Comparison of ENCODE assay signal across 8 cellular contexts in genomic region chr20:25220021-25220730, GRCh38. TPM values are rescaled to one million over a fixed set of nuclear protein-coding genes. Genes with fewer than 3 reads are reported as not detected.
DNase-seq lines count a peak whose midpoint lies in the region; TF ChIP-seq lines count a peak whose summit lies in the region.
"Had no signal": no experiment of that assay in that cellular context is flagged by ENCODE, and none has a peak within 500 bp of the region (broad histone marks: within the 10 kb centered on the region; RNA-seq: fewer than 3 reads in every experiment).

No MANE protein-coding gene starts in this region.

- H3K27me3 Mint-ChIP-seq in Caco-2 (ENCODE audit: insufficient read depth, unreplicated experiment): no peaks in the 10 kb centered on the region
- no peaks in the 10 kb centered on the region for H3K27me3 Mint-ChIP-seq in neural crest cell (ENCODE audit: low read depth)

- no peak overlapping the region for H3K4me3 ChIP-seq in Caco-2 (ENCODE audit: low read depth, low read length)
- no peak overlapping the region for H3K4me3 ChIP-seq in H7 (ENCODE audit: insufficient read depth, low read depth, low read length)

- H3K27ac Mint-ChIP-seq in Caco-2 (ENCODE audit: unreplicated experiment): no peak overlapping the region
- no peak overlapping the region for H3K27ac Mint-ChIP-seq in neural crest cell (ENCODE audit: unreplicated experiment)
- H3K27ac Mint-ChIP-seq: activated T-cell treated with anti-CD3 and anti-CD28 coated beads, Interleukin-2, amount 50 U/mL, for 72 hours had no signal

- H3K4me1 Mint-ChIP-seq in Caco-2 (ENCODE audit: low read depth, unreplicated experiment): peaks cover 7% of the 10 kb centered on the region
- peaks cover 6% of the 10 kb centered on the region for H3K4me1 Mint-ChIP-seq in neural crest cell

- H3K4me1 ChIP-seq in Caco-2: peaks cover 3% of the 10 kb centered on the region; the same call in 1 of the 2 replicates

- intact Hi-C loops in Caco-2 (cut with micrococcal nuclease; ENCODE audit: unreplicated experiment): no loop called here

- POLR2A ChIA-PET in Caco-2 (lab: Charles Lee): no interaction called here

- H3K36me3 Mint-ChIP-seq in Caco-2 (ENCODE audit: insufficient read depth, unreplicated experiment): peaks cover 39% of the 10 kb centered on the region
- H3K36me3 Mint-ChIP-seq in neural crest cell (ENCODE audit: low read depth): no peaks in the 10 kb centered on the region

- no peak overlapping the region for H3K4me3 Mint-ChIP-seq in Caco-2 (ENCODE audit: unreplicated experiment)
- no peak overlapping the region for H3K4me3 Mint-ChIP-seq in neural crest cell
- H3K4me3 Mint-ChIP-seq: activated T-cell treated with anti-CD3 and anti-CD28 coated beads, Interleukin-2, amount 50 U/mL, for 72 hours had no signal

- no TSS peak for BruUV-seq in Caco-2 (replicated peaks; lab: Mats Ljungman, UMichigan)

- TF ChIP-seq CTCF in Caco-2 (IDR thresholded peaks at IDR 0.05; ENCODE audit: insufficient read depth in 1 of 2, low read depth in 1 of 2, low read length in 1 of 2, severe bottlenecking in 1 of 2, unreplicated experiment in 1 of 2) (peak; percentile 47), neural crest cell (conservative IDR thresholded peaks at IDR 0.05) (peak; percentile 49)

- no peaks in the 10 kb centered on the region for H3K9me3 Mint-ChIP-seq in Caco-2 (ENCODE audit: unreplicated experiment)
- H3K9me3 Mint-ChIP-seq in neural crest cell: no peaks in the 10 kb centered on the region
- H3K9me3 Mint-ChIP-seq: activated T-cell treated with anti-CD3 and anti-CD28 coated beads, Interleukin-2, amount 50 U/mL, for 72 hours had no signal

- H3K27me3 ChIP-seq in Caco-2 (replicated peaks; ENCODE audit: control insufficient read depth, insufficient read depth, low read length) (no peaks in the 10 kb centered on the region), H7 (ENCODE audit: control insufficient read depth, insufficient read depth, low read length) (no peaks in the 10 kb centered on the region)

- DNase-seq in Caco-2 (no peak), H7 (peak; percentile 70), neural crest cell (ENCODE audit: low read depth, low spot score) (no peak), NCI-H526 treated with DMSO at 0.1 percent for 48 hours (lab: John Stamatoyannopoulos, UW) (no peak), activated gamma-delta T cell treated with Interleukin-2 at 50 U/mL for 16 hours (no peak), AG20443 (ENCODE audit: low spot score) (no peak)
- DNase-seq in activated naive CD4-positive, alpha-beta T cell treated with anti-CD3 and anti-CD28 coated beads, Interleukin-2, amount 50 U/mL, for 16 hours: peak; percentile 33

- CTCF ChIA-PET in Caco-2 (lab: Charles Lee): no interaction called here

- H3K36me3 ChIP-seq in Caco-2 (ENCODE audit: control insufficient read depth, insufficient read depth, low read length) (peaks cover 7% of the 10 kb centered on the region), H7 (replicated peaks; ENCODE audit: control insufficient read depth, insufficient read depth, low read length) (peaks cover 6% of the 10 kb centered on the region)

- no peaks in the 10 kb centered on the region for H3K9me3 ChIP-seq in Caco-2

RNA-seq across cellular contexts. Expression of gene ENTPD6, which starts 24.7 kb away (rescaled TPM):
- total RNA-seq in Caco-2 (2022) (86.6 and 89.4 TPM in 2 replicates), neural crest cell (70.0 and 73.4 TPM in 2 replicates)
- 45.4 and 51.2 TPM in 2 replicates for total RNA-seq in H7 (2014; rRNA removed; shearing (Covaris generic))

RNA-seq across cellular contexts. Expression of gene PYGB, which starts 27.7 kb away (rescaled TPM):
- total RNA-seq in Caco-2 (2022) (67.9 and 78.9 TPM in 2 replicates), neural crest cell (71.1 and 77.1 TPM in 2 replicates)
- 52.0 and 57.1 TPM in 2 replicates for total RNA-seq in H7 (2014; rRNA removed; shearing (Covaris generic))

Comparison
In these comparisons a context has a peak if more than half of its experiments do, and no peak if none do; other contexts are left out.
1. DNase-seq: peak in H7 (single experiment) and activated naive CD4-positive, alpha-beta T cell treated with anti-CD3 and anti-CD28 coated beads, Interleukin-2, amount 50 U/mL, for 16 hours (single experiment); none in Caco-2 (0 of 2), neural crest cell (single experiment), NCI-H526 treated with DMSO at 0.1 percent for 48 hours (single experiment), activated gamma-delta T cell treated with Interleukin-2 at 50 U/mL for 16 hours (single experiment) and AG20443 (single experiment).